In genomic region chr15:90388462-90389182, GRCh38 we compare ENCODE assay signal across 8 cellular contexts. TPM values are rescaled to one million over a fixed set of nuclear protein-coding genes. Genes with fewer than 3 reads are reported as not detected.
DNase-seq lines count a peak whose midpoint lies in the region; ATAC-seq and TF ChIP-seq lines count a peak whose summit lies in the region.

No MANE protein-coding gene starts in this region.

- H3K4me1 Mint-ChIP-seq in activated T-helper 2 cell treated with anti-CD3 and anti-CD28 coated beads, Interferon-gamma antibody, Interleukin-2, Interleukin-4, amounts not matched to agents 10 μg/mL and 5 μg/mL and 100 μg/mL, durations not matched to agents 14 hours and 24 hours and 36 hours (ENCODE audit: low read depth) = peaks cover 39% of the 10 kb centered on the region

- H3K27ac ChIP-seq in ACC112 (ENCODE audit: low read depth, low read length) = peak overlapping the region; percentile 25
- H3K27ac ChIP-seq in PC-9 = peak overlapping the region; percentile 58
- peak overlapping the region; percentile 99 for H3K27ac ChIP-seq in thymus (ENCODE audit: low read depth)

- DNase-seq in PC-9 = peak in 1 of 2 experiments; percentile 37
- peak; percentile 66 for DNase-seq in activated T-helper 2 cell treated with anti-CD3 and anti-CD28 coated beads, Interferon-gamma antibody, Interleukin-2, Interleukin-4, amounts not matched to agents 10 μg/mL and 5 μg/mL and 100 μg/mL, durations not matched to agents 14 hours and 24 hours and 36 hours (ENCODE audit: low spot score)
- DNase-seq in fibroblast of villous mesenchyme (ENCODE audit: low read depth) = peak; percentile 64

- TF ChIP-seq CTCF in PC-9 (conservative IDR thresholded peaks at IDR 0.05) (no peak), fibroblast of villous mesenchyme (IDR thresholded peaks at IDR 0.05; ENCODE audit: insufficient read depth, low read depth, low read length) (no peak)

- WGBS in thymus = 1% methylated on average over 50 of the region's 50 CpGs

- intact Hi-C loops in PC-9 (cut with micrococcal nuclease; ENCODE audit: unreplicated experiment) = loop anchor here (1.0 to 5.0 kb wide), 4 partner anchors 24 to 91 kb away; no protein-coding TSS in a partner anchor
- intact Hi-C loops in activated T-helper 2 cell treated with anti-CD3 and anti-CD28 coated beads, Interferon-gamma antibody, Interleukin-2, Interleukin-4, amounts not matched to agents 10 μg/mL and 5 μg/mL and 100 μg/mL, durations not matched to agents 14 hours and 24 hours and 36 hours (cut with micrococcal nuclease) = loop anchor here (1.0 to 2.0 kb wide), 2 partner anchors 11 to 14 kb away; no protein-coding TSS in a partner anchor

- peak overlapping the region; percentile 95 for H3K27ac Mint-ChIP-seq in activated T-helper 2 cell treated with anti-CD3 and anti-CD28 coated beads, Interferon-gamma antibody, Interleukin-2, Interleukin-4, amounts not matched to agents 10 μg/mL and 5 μg/mL and 100 μg/mL, durations not matched to agents 14 hours and 24 hours and 36 hours

- H3K4me3 ChIP-seq in ACC112 (ENCODE audit: low read depth, low read length) (peak overlapping the region; percentile 88), PC-9 (peak overlapping the region; percentile 87), fibroblast of villous mesenchyme (ENCODE audit: low read depth, low read length) (peak overlapping the region; percentile 96), neuron (ENCODE audit: low read length) (peak overlapping the region; percentile 85), thymus (ENCODE audit: low read length) (peak overlapping the region; percentile 96)

- no peaks in the 10 kb centered on the region for H3K9me2 ChIP-seq in PC-9 (ENCODE audit: insufficient read depth)

- CTCF ChIA-PET in PC-9 (lab: Charles Lee) = interaction anchor here (0.5 to 1.7 kb wide), 3 partner anchors 26 to 79 kb away, joined by 3 to 6 read pairs (median 5); no protein-coding TSS in a partner anchor

- no TSS peak for BruUV-seq in PC-9 (replicated peaks; lab: Mats Ljungman, UMichigan)

- H3K36me3 Mint-ChIP-seq in activated T-helper 2 cell treated with anti-CD3 and anti-CD28 coated beads, Interferon-gamma antibody, Interleukin-2, Interleukin-4, amounts not matched to agents 10 μg/mL and 5 μg/mL and 100 μg/mL, durations not matched to agents 14 hours and 24 hours and 36 hours (ENCODE audit: low read depth) = peaks cover 44% of the 10 kb centered on the region

- H2AFZ ChIP-seq in ACC112 (ENCODE audit: low read length, unreplicated experiment) (no peak overlapping the region), PC-9 (peak overlapping the region; percentile 79), neuron (ENCODE audit: low read depth, low read length) (peak overlapping the region; percentile 56)

- no peaks in the 10 kb centered on the region for H3K9me3 Mint-ChIP-seq in activated T-helper 2 cell treated with anti-CD3 and anti-CD28 coated beads, Interferon-gamma antibody, Interleukin-2, Interleukin-4, amounts not matched to agents 10 μg/mL and 5 μg/mL and 100 μg/mL, durations not matched to agents 14 hours and 24 hours and 36 hours

- H3K36me3 ChIP-seq in ACC112 (ENCODE audit: insufficient read depth, low read length) = peaks cover 22% of the 10 kb centered on the region
- H3K36me3 ChIP-seq in PC-9 (ENCODE audit: low read depth) = peaks cover 28% of the 10 kb centered on the region
- H3K36me3 ChIP-seq in neuron (ENCODE audit: insufficient read depth, low read length) = peaks cover 22% of the 10 kb centered on the region
- peaks cover 13% of the 10 kb centered on the region for H3K36me3 ChIP-seq in thymus (ENCODE audit: control insufficient read depth, insufficient read depth)

- H3K27me3 ChIP-seq in ACC112 (ENCODE audit: insufficient read depth, low read length) = no peaks in the 10 kb centered on the region
- no peaks in the 10 kb centered on the region for H3K27me3 ChIP-seq in PC-9 (ENCODE audit: insufficient read depth, low read depth)
- H3K27me3 ChIP-seq in neuron (ENCODE audit: insufficient read depth, low read length) = no peaks in the 10 kb centered on the region
- H3K27me3 ChIP-seq in thymus (ENCODE audit: control insufficient read depth, insufficient read depth) = no peaks in the 10 kb centered on the region

- ATAC-seq in GM18907 (IDR thresholded peaks at IDR 0.05; ENCODE audit: unreplicated experiment) = peak; percentile 57
- peak; percentile 35 for ATAC-seq in HG03135 (IDR thresholded peaks at IDR 0.05; ENCODE audit: unreplicated experiment)

- POLR2A ChIA-PET in PC-9 (lab: Charles Lee; ENCODE audit: unreplicated experiment) = interaction anchor here (0.5 to 1.0 kb wide), 9 partner anchors 14 to 207 kb away, joined by 3 to 27 read pairs (median 5); no protein-coding TSS in a partner anchor

- H3K4me1 ChIP-seq in ACC112 (ENCODE audit: control insufficient read depth, insufficient read depth, low read length, unreplicated experiment) (peaks cover 31% of the 10 kb centered on the region), PC-9 (replicated peaks; ENCODE audit: insufficient read depth) (peaks cover 16% of the 10 kb centered on the region), neuron (ENCODE audit: insufficient read depth, low read length) (peaks cover 12% of the 10 kb centered on the region), thymus (ENCODE audit: control insufficient read depth, insufficient read depth, low read length) (peaks cover 8% of the 10 kb centered on the region)

- H3K79me2 ChIP-seq in ACC112 (ENCODE audit: control insufficient read depth, insufficient read depth, low read length, unreplicated experiment) (peaks cover 53% of the 10 kb centered on the region), PC-9 (ENCODE audit: low read depth) (peaks cover 51% of the 10 kb centered on the region)

- no peaks in the 10 kb centered on the region for H3K27me3 Mint-ChIP-seq in activated T-helper 2 cell treated with anti-CD3 and anti-CD28 coated beads, Interferon-gamma antibody, Interleukin-2, Interleukin-4, amounts not matched to agents 10 μg/mL and 5 μg/mL and 100 μg/mL, durations not matched to agents 14 hours and 24 hours and 36 hours (ENCODE audit: low read depth)

- peaks cover 4% of the 10 kb centered on the region; the same call in 1 of the 2 replicates for H4K20me1 ChIP-seq in PC-9 (ENCODE audit: insufficient read depth)

- peaks cover 12% of the 10 kb centered on the region for H3F3A ChIP-seq in PC-9 (ENCODE audit: insufficient read depth, low read depth)

- H3K4me3 Mint-ChIP-seq in activated T-helper 2 cell treated with anti-CD3 and anti-CD28 coated beads, Interferon-gamma antibody, Interleukin-2, Interleukin-4, amounts not matched to agents 10 μg/mL and 5 μg/mL and 100 μg/mL, durations not matched to agents 14 hours and 24 hours and 36 hours (ENCODE audit: low read depth) = peak overlapping the region; percentile 93

- H3K9me3 ChIP-seq in PC-9 (ENCODE audit: insufficient read depth, low read depth) (no peaks in the 10 kb centered on the region), neuron (ENCODE audit: low read length) (no peaks in the 10 kb centered on the region), thymus (ENCODE audit: control insufficient read depth) (no peaks in the 10 kb centered on the region)

- H3K4me2 ChIP-seq in PC-9 = peak overlapping the region; percentile 99

RNA-seq across cellular contexts. Expression of gene IQGAP1, which starts 0.6 kb away (rescaled TPM):
- total RNA-seq in PC-9 (2021) (113 and 164 TPM in 2 replicates), fibroblast of villous mesenchyme (265 and 297 TPM in 2 replicates)
- total RNA-seq in activated T-helper 2 cell treated with anti-CD3 and anti-CD28 coated beads, Interferon-gamma antibody, Interleukin-2, Interleukin-4, amounts not matched to agents 10 μg/mL and 5 μg/mL and 100 μg/mL, durations not matched to agents 14 hours and 24 hours and 36 hours = 186 and 196 TPM in 2 replicates
- 144 TPM for polyA plus RNA-seq in thymus

RNA-seq across cellular contexts. Expression of gene ZNF774, which starts 36.5 kb away (rescaled TPM):
- 6.2 and 6.3 TPM in 2 replicates for total RNA-seq in PC-9 (2021)
- total RNA-seq in activated T-helper 2 cell treated with anti-CD3 and anti-CD28 coated beads, Interferon-gamma antibody, Interleukin-2, Interleukin-4, amounts not matched to agents 10 μg/mL and 5 μg/mL and 100 μg/mL, durations not matched to agents 14 hours and 24 hours and 36 hours = 2.7 and 3.6 TPM in 2 replicates
- 1.6 and 1.7 TPM in 2 replicates for total RNA-seq in fibroblast of villous mesenchyme
- 1.9 TPM for polyA plus RNA-seq in thymus

Comparison
In these comparisons a context has a peak if more than half of its experiments do, and no peak if none do; other contexts are left out.
1. H3K27ac ChIP-seq: peak in every context shown above with its lines; median percentile 99 in thymus; 58 in PC-9; 25 in ACC112.